In genomic region chr3:43288850-43289249, GRCh38 we compare ENCODE assay signal across 9 cellular contexts. TPM values are rescaled to one million over a fixed set of nuclear protein-coding genes. Genes with fewer than 3 reads are reported as not detected.
A peak's percentile ranks its signal among the peaks of the same experiment; 100 is the strongest.
DNase-seq lines count a peak whose midpoint lies in the region; ATAC-seq, FAIRE-seq and TF ChIP-seq lines count a peak whose summit lies in the region.
"Had no signal": no experiment of that assay in that cellular context is flagged by ENCODE, and none has a peak within 500 bp of the region (broad histone marks: within the 10 kb centered on the region; RNA-seq: fewer than 3 reads in every experiment).

No MANE protein-coding gene starts in this region.

- peak overlapping the region; percentile 10 to 87 for H3K27ac ChIP-seq in kidney (ENCODE audit: low read depth in 2 of 2, low read length in 2 of 2)

- peak overlapping the region; percentile 97 for H3K4me3 Mint-ChIP-seq in HFFc6
- H3K4me3 Mint-ChIP-seq in activated T-helper 17 cell treated with anti-CD3 and anti-CD28 coated beads, Interleukin-2, amount 50 U/mL, for 72 hours: peak overlapping the region; percentile 90
- H3K4me3 Mint-ChIP-seq in stimulated activated memory B cell treated with anti-CD40 and anti-IgM and Interleukin-4, amounts not matched to agents 10 μg/mL and 1 μg/mL and 100 μg/mL, for 72 hours: peak overlapping the region; percentile 65

- peaks cover 4 to 11% of the 10 kb centered on the region in 2 donors for H3K4me1 ChIP-seq in kidney (ENCODE audit: control insufficient read depth in 1 of 2, insufficient read depth in 1 of 2, low read depth in 1 of 2, low read length in 2 of 2)

- no peaks in the 10 kb centered on the region for H3K27me3 Mint-ChIP-seq in HFFc6 (ENCODE audit: insufficient read depth)
- no peaks in the 10 kb centered on the region for H3K27me3 Mint-ChIP-seq in activated T-helper 17 cell treated with anti-CD3 and anti-CD28 coated beads, Interleukin-2, amount 50 U/mL, for 72 hours
- H3K27me3 Mint-ChIP-seq in stimulated activated memory B cell treated with anti-CD40 and anti-IgM and Interleukin-4, amounts not matched to agents 10 μg/mL and 1 μg/mL and 100 μg/mL, for 72 hours: no peaks in the 10 kb centered on the region

- no peaks in the 10 kb centered on the region for H3K9me3 Mint-ChIP-seq in HFFc6
- no peaks in the 10 kb centered on the region for H3K9me3 Mint-ChIP-seq in activated T-helper 17 cell treated with anti-CD3 and anti-CD28 coated beads, Interleukin-2, amount 50 U/mL, for 72 hours
- no peaks in the 10 kb centered on the region for H3K9me3 Mint-ChIP-seq in stimulated activated memory B cell treated with anti-CD40 and anti-IgM and Interleukin-4, amounts not matched to agents 10 μg/mL and 1 μg/mL and 100 μg/mL, for 72 hours

- H3K4me1 Mint-ChIP-seq in HFFc6 (ENCODE audit: low read depth): peaks cover 65% of the 10 kb centered on the region
- peaks cover 40% of the 10 kb centered on the region for H3K4me1 Mint-ChIP-seq in activated T-helper 17 cell treated with anti-CD3 and anti-CD28 coated beads, Interleukin-2, amount 50 U/mL, for 72 hours
- peaks cover 71% of the 10 kb centered on the region for H3K4me1 Mint-ChIP-seq in stimulated activated memory B cell treated with anti-CD40 and anti-IgM and Interleukin-4, amounts not matched to agents 10 μg/mL and 1 μg/mL and 100 μg/mL, for 72 hours

- peaks cover 9% of the 10 kb centered on the region; the same call in 1 of the 2 replicates for H3K36me3 Mint-ChIP-seq in HFFc6 (ENCODE audit: low read depth)
- peaks cover 32% of the 10 kb centered on the region for H3K36me3 Mint-ChIP-seq in activated T-helper 17 cell treated with anti-CD3 and anti-CD28 coated beads, Interleukin-2, amount 50 U/mL, for 72 hours (ENCODE audit: low read depth)
- H3K36me3 Mint-ChIP-seq in stimulated activated memory B cell treated with anti-CD40 and anti-IgM and Interleukin-4, amounts not matched to agents 10 μg/mL and 1 μg/mL and 100 μg/mL, for 72 hours: peaks cover 23% of the 10 kb centered on the region

- intact Hi-C loops in kidney (cut with DNase I): no loop called here

- no peaks in the 10 kb centered on the region for H3K36me3 ChIP-seq in kidney (ENCODE audit: control insufficient read depth in 1 of 2, insufficient read depth in 2 of 2, low read length in 2 of 2)

- peak overlapping the region; percentile 82 to 97 for H3K4me3 ChIP-seq in kidney (ENCODE audit: low read length in 2 of 2)

- H3K9ac ChIP-seq in kidney (ENCODE audit: low read length in 2 of 2): peak overlapping the region in 1 of 2 donors; percentile 29

- TF ChIP-seq CTCF in HFFc6 (IDR thresholded peaks at IDR 0.05) (no peak), kidney (IDR thresholded peaks at IDR 0.05; ENCODE audit: borderline replicate concordance, extremely low read depth, insufficient read depth) (no peak)

- ATAC-seq in activated T-helper 17 cell treated with anti-CD3 and anti-CD28 coated beads, Interleukin-2, amount 50 U/mL, for 72 hours (replicated peaks): peak; percentile 9
- ATAC-seq in stimulated activated memory B cell treated with anti-CD40 and anti-IgM and Interleukin-4, amounts not matched to agents 10 μg/mL and 1 μg/mL and 100 μg/mL, for 72 hours: no peak
- no peak for ATAC-seq in HG03159 (IDR thresholded peaks at IDR 0.05; ENCODE audit: unreplicated experiment)

- peak overlapping the region; percentile 71 for H3K27ac Mint-ChIP-seq in HFFc6
- H3K27ac Mint-ChIP-seq in activated T-helper 17 cell treated with anti-CD3 and anti-CD28 coated beads, Interleukin-2, amount 50 U/mL, for 72 hours: peak overlapping the region; percentile 87
- peak overlapping the region; percentile 67 for H3K27ac Mint-ChIP-seq in stimulated activated memory B cell treated with anti-CD40 and anti-IgM and Interleukin-4, amounts not matched to agents 10 μg/mL and 1 μg/mL and 100 μg/mL, for 72 hours

- FAIRE-seq in kidney (lab: Jason Lieb, UNC): no peak

- no peaks in the 10 kb centered on the region for H3K9me3 ChIP-seq in kidney (ENCODE audit: control insufficient read depth in 1 of 2, low read length in 2 of 2)

- DNase-seq in HFFc6 (no peak), kidney (no peak), NCI-H1048 (lab: John Stamatoyannopoulos, UW) (no peak), NCI-H2196 (lab: John Stamatoyannopoulos, UW; ENCODE audit: unreplicated experiment) (no peak), SHP77 treated with DMSO at 0.1 percent for 48 hours (lab: John Stamatoyannopoulos, UW) (no peak)
- DNase-seq: activated CD4-positive, alpha-beta T cell treated with anti-CD3 and anti-CD28 coated beads for 1 hour had no signal

RNA-seq across cellular contexts. Expression of gene SNRK, which starts 2.5 kb away (rescaled TPM):
- total RNA-seq in HFFc6 (2021; fragmentation: NEBNext Ultra II Directional; extraction: Animal tissue kit (Norgen Biotek cat#: 25700)): 10 to 100 TPM; 10.0 to 13.8 (median 11.6) TPM
- 10 to 100 TPM; 25.7 to 25.8 TPM for total RNA-seq in activated T-helper 17 cell treated with anti-CD3 and anti-CD28 coated beads, Interleukin-2, amount 50 U/mL, for 72 hours
- 62.3 TPM for total RNA-seq in kidney
- 15.6 TPM for polyA plus RNA-seq in kidney (ENCODE audit: insufficient read depth, low read depth, low replicate concordance)
